13 cellular contexts compared by ENCODE assay signal in the genomic region with DNA sequence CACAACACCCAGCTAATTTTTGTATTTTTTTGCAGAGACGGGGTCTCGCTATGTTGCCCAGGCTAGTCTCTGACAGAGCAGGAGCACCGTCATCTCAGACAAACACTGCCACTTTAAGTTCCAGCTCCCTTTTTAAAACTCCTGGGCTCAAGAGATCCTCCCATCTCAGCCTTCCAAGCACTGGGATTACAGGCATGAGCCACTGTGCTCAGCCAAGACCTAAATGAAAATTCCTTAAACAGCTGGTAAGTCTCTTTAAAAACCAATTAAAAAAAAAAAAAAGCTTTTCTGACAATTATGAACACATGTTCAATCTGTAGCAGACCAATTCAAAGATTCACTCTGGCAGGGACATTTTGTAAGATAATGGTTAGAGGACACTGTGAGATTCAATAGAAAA.
"Had no signal": no experiment of that assay in that cellular context is flagged by ENCODE, and none has a peak within 500 bp of the region (broad histone marks: within the 10 kb centered on the region; RNA-seq: fewer than 3 reads in every experiment).

No MANE protein-coding gene starts in this region.

- H3K27me3 ChIP-seq: adrenal gland, hepatocyte, right atrium auricular region, testis, upper lobe of left lung had no signal

- H3K4me1 ChIP-seq: right atrium auricular region, testis had no signal

- H2AFZ ChIP-seq: hepatocyte had no signal

- H3K79me2 ChIP-seq: hepatocyte had no signal

- H3K27ac ChIP-seq: adrenal gland, left ventricle myocardium inferior, right atrium auricular region, testis, upper lobe of left lung had no signal

- ATAC-seq: natural killer cell, T-helper 17 cell had no signal

- DNase-seq: activated CD4-positive, alpha-beta memory T cell treated with anti-CD3 and anti-CD28 coated beads, Interleukin-2, amount 10 ng/mL, durations not matched to agents 7 days and 5 days; activated CD4-positive, alpha-beta T cell treated with anti-CD3 and anti-CD28 coated beads for 4 hours; activated naive CD4-positive, alpha-beta T cell treated with anti-CD3 and anti-CD28 coated beads, Interleukin-2, amount 10 ng/mL, durations not matched to agents 7 days and 5 days; activated T-cell treated with anti-CD3 and anti-CD28 coated beads, Interleukin-2, amount 50 U/mL, for 24 hours; adrenal gland; left ventricle myocardium inferior; natural killer cell; occipital lobe; T-helper 17 cell; testis; upper lobe of left lung had no signal

- H3K4me3 ChIP-seq: adrenal gland, hepatocyte, left ventricle myocardium inferior, right atrium auricular region, testis, upper lobe of left lung had no signal

- H3K9me3 ChIP-seq: adrenal gland, left ventricle myocardium inferior, right atrium auricular region, testis, upper lobe of left lung had no signal

- H3K4me2 ChIP-seq: hepatocyte had no signal
